18 cellular contexts compared by ENCODE assay signal in the genomic region with DNA sequence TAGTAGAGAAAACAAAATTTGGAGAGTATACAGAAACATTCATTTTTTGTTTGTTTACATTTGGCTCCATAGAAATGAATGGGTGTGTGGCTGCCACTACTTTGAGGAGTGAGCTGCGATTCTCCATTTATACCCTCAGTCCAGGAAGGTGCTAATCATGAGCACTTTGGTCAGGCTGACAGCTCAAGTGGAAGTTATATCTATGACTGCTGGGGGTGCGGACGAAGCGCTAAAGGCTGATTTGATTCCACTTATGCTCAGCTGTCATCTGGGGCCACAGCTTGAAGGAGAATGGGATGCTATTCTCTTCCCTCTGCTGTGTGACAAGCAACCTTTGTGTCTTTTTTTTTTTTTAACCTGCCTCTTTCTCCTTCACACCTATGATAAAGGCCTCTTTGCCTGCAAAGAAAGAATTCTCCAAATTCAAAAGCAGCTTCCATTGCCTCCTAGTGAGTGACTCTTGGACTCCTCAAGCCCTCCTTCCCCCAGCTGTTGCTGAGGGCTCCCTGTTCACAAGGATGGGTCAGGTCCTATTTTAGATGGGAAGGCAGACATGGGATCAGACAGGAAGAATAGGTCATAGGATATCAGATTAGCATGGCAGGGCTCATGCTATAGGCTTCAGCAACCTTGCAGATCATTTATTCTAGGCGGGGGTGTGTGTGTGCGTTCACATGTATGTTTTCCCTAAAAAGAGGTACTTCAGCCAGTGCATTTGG.
DNase-seq lines count a peak whose midpoint lies in the region; ATAC-seq and TF ChIP-seq lines count a peak whose summit lies in the region.
"Had no signal": no experiment of that assay in that cellular context is flagged by ENCODE, and none has a peak within 500 bp of the region (broad histone marks: within the 10 kb centered on the region; RNA-seq: fewer than 3 reads in every experiment).

No MANE protein-coding gene starts in this region.

- H3K27me3 Mint-ChIP-seq in brain, result no peaks in the 10 kb centered on the region
- H3K27me3 Mint-ChIP-seq: CD4-positive, CD25-positive, alpha-beta regulatory T cell had no signal

- peak overlapping the region in 1 of 5 experiments; percentile 6 for H3K4me3 Mint-ChIP-seq in brain
- H3K4me3 Mint-ChIP-seq: CD4-positive, CD25-positive, alpha-beta regulatory T cell had no signal

- peaks cover 67% of the 10 kb centered on the region for H3K4me1 Mint-ChIP-seq in brain

- no peak overlapping the region for H3K4me3 ChIP-seq in right atrium auricular region
- H3K4me3 ChIP-seq: HAP-1 had no signal

- intact Hi-C loops in Right ventricle myocardium superior (cut with DNase I), result no loop called here

- DNase-seq in Right ventricle myocardium superior (peak; percentile 53), right atrium auricular region (ENCODE audit: low spot score) (no peak), myocyte (ENCODE audit: low read depth) (peak; percentile 30), DMS53 treated with DMSO at 0.1 percent for 48 hours (lab: John Stamatoyannopoulos, UW; ENCODE audit: unreplicated experiment) (no peak), NCI-H2029 treated with DMSO at 0.1 percent for 48 hours (lab: John Stamatoyannopoulos, UW) (no peak), mucosa of gallbladder (ENCODE audit: low spot score) (no peak)
- DNase-seq: ACHN; Calu3; CD4-positive, CD25-positive, alpha-beta regulatory T cell; DND-41; GDM1; Karpas-422; NCI-H146; NCI-H526; SHP77 had no signal

- H3K27ac ChIP-seq in right atrium auricular region, result no peak overlapping the region

- H3K4me1 ChIP-seq in right atrium auricular region, result peaks cover 0 to 21% of the 10 kb centered on the region in 2 donors
- H3K4me1 ChIP-seq: HAP-1 had no signal

- peaks cover 35% of the 10 kb centered on the region for H3K36me3 Mint-ChIP-seq in brain
- H3K36me3 Mint-ChIP-seq: CD4-positive, CD25-positive, alpha-beta regulatory T cell had no signal

- no peaks in the 10 kb centered on the region for H3K9me3 ChIP-seq in right atrium auricular region
- H3K9me3 ChIP-seq: HAP-1 had no signal

- no peaks in the 10 kb centered on the region for H3K36me3 ChIP-seq in right atrium auricular region
- H3K36me3 ChIP-seq: HAP-1 had no signal

- peak overlapping the region; percentile 5 to 87 (median 27) for H3K27ac Mint-ChIP-seq in brain
- H3K27ac Mint-ChIP-seq: CD4-positive, CD25-positive, alpha-beta regulatory T cell had no signal

- no peaks in the 10 kb centered on the region for H3K27me3 ChIP-seq in right atrium auricular region

- peak; percentile 97 for ATAC-seq in Right ventricle myocardium superior (ENCODE audit: poor library complexity)
- ATAC-seq: Panc1 had no signal

- H3K9me3 Mint-ChIP-seq in brain, result peaks cover 0 to 12% (median 6%) of the 10 kb centered on the region in 5 experiments

- no peak for TF ChIP-seq CTCF in right atrium auricular region (IDR thresholded peaks at IDR 0.05)
- no peak for TF ChIP-seq CTCF in brain (conservative IDR thresholded peaks at IDR 0.05)

Comparison
In these comparisons a context has a peak if more than half of its experiments do, and no peak if none do; other contexts are left out.
1. DNase-seq: peak in Right ventricle myocardium superior (single experiment) and myocyte (single experiment); none in right atrium auricular region (single experiment), DMS53 treated with DMSO at 0.1 percent for 48 hours (single experiment), NCI-H2029 treated with DMSO at 0.1 percent for 48 hours (single experiment) and mucosa of gallbladder (single experiment).